Comparison of ENCODE assay signal across 13 cellular contexts in genomic region chr6:44232676-44233559, GRCh38. TPM values are rescaled to one million over a fixed set of nuclear protein-coding genes. Genes with fewer than 3 reads are reported as not detected.
A peak's percentile ranks its signal among the peaks of the same experiment; 100 is the strongest.
DNase-seq lines count a peak whose midpoint lies in the region; ATAC-seq and TF ChIP-seq lines count a peak whose summit lies in the region.
"Had no signal": no experiment of that assay in that cellular context is flagged by ENCODE, and none has a peak within 500 bp of the region (broad histone marks: within the 10 kb centered on the region; RNA-seq: fewer than 3 reads in every experiment).

No MANE protein-coding gene starts in this region.

- peak in 2 of 5 donors; percentile 16 to 39 for DNase-seq in heart left ventricle
- no peak for DNase-seq in left cardiac atrium
- DNase-seq in breast epithelium (ENCODE audit: low spot score in 2 of 2): no peak
- DNase-seq in nephron progenitor cell: no peak
- DNase-seq in transverse colon: no peak
- DNase-seq in GOT3 (lab: John Stamatoyannopoulos, UW): no peak
- no peak for DNase-seq in NCI-H2196 treated with DMSO at 0.1 percent for 48 hours (lab: John Stamatoyannopoulos, UW; ENCODE audit: unreplicated experiment)
- DNase-seq: Karpas-422, mesendoderm, NCI-H2081 treated with DMSO at 0.1 percent for 48 hours, PC-3, small intestine had no signal

- H3K4me3 ChIP-seq in heart left ventricle (no peak overlapping the region), breast epithelium (no peak overlapping the region), transverse colon (no peak overlapping the region)

- H3K27me3 Mint-ChIP-seq in nephron progenitor cell (ENCODE audit: low read depth, poor library complexity): peaks cover 6% of the 10 kb centered on the region

- H3K27me3 ChIP-seq in heart left ventricle: no peaks in the 10 kb centered on the region
- no peaks in the 10 kb centered on the region for H3K27me3 ChIP-seq in breast epithelium
- no peaks in the 10 kb centered on the region for H3K27me3 ChIP-seq in transverse colon

- peaks cover 18% of the 10 kb centered on the region for H3K36me3 Mint-ChIP-seq in nephron progenitor cell (ENCODE audit: low read depth)

- 65 to 73% (median 71%) methylated on average over 14 to 16 of the region's 16 CpGs for WGBS in heart left ventricle, 4 donors
- 60 to 88% methylated on average over 2 to 14 of the region's 16 CpGs for WGBS in transverse colon (ENCODE audit: low coverage in 1 of 2), 2 donors

- TF ChIP-seq POLR2A in heart left ventricle (IDR thresholded peaks at IDR 0.05): no peak
- no peak for TF ChIP-seq POLR2A in breast epithelium (IDR thresholded peaks at IDR 0.05)
- no peak for TF ChIP-seq POLR2A in transverse colon (IDR thresholded peaks at IDR 0.05)

- no peak for TF ChIP-seq EP300 in transverse colon (IDR thresholded peaks at IDR 0.05; ENCODE audit: low read depth)

- peaks cover 0 to 54% (median 38%) of the 10 kb centered on the region in 9 donors for H3K36me3 ChIP-seq in heart left ventricle
- no peaks in the 10 kb centered on the region for H3K36me3 ChIP-seq in breast epithelium
- H3K36me3 ChIP-seq in transverse colon: no peaks in the 10 kb centered on the region

- H3K4me1 Mint-ChIP-seq in nephron progenitor cell: peaks cover 79% of the 10 kb centered on the region

- ATAC-seq in heart left ventricle: no peak
- ATAC-seq in left cardiac atrium: no peak
- no peak for ATAC-seq in HG02884 (IDR thresholded peaks at IDR 0.05; ENCODE audit: unreplicated experiment)
- ATAC-seq: PC-3 had no signal

- H3K27ac Mint-ChIP-seq in nephron progenitor cell: peak overlapping the region; percentile 26

- H3K4me3 Mint-ChIP-seq in nephron progenitor cell: no peak overlapping the region

- TF ChIP-seq CTCF in heart left ventricle (IDR thresholded peaks at IDR 0.05) (no peak), breast epithelium (IDR thresholded peaks at IDR 0.05) (no peak), nephron progenitor cell (IDR thresholded peaks at IDR 0.05) (no peak), transverse colon (IDR thresholded peaks at IDR 0.05) (no peak)

- intact Hi-C loops in heart left ventricle (cut with DNase I): loop anchor here in 5 of 10 donors (5.0 to 10.0 kb wide), 3 partner anchors 136 to 458 kb away; partner anchors contain the start of gene VEGFA (in 1 of the 5)
- intact Hi-C loops in left cardiac atrium (cut with DNase I): loop anchor here (10.0 kb wide), 1 partner anchor 128 kb away; no protein-coding TSS in a partner anchor
- intact Hi-C loops in breast epithelium (cut with DNase I; ENCODE audit: low total_unique reads): no loop called here
- intact Hi-C loops in transverse colon (cut with DNase I; ENCODE audit: low total_unique reads): no loop called here

- in situ Hi-C loops in transverse colon (cut with MboI; ENCODE audit: low pct_ligation_motif_present in 1 of 4, low pct_unique_long_range_greater_than_20kb in 1 of 4, low sequenced_read_pairs in 3 of 4): loop anchor here in 2 of 4 donors (10.0 kb wide), 2 partner anchors 58 to 68 kb away; no protein-coding TSS in a partner anchor

- no peaks in the 10 kb centered on the region for H3K9me3 Mint-ChIP-seq in nephron progenitor cell

- H3K9me3 ChIP-seq in heart left ventricle (no peaks in the 10 kb centered on the region), breast epithelium (no peaks in the 10 kb centered on the region), transverse colon (no peaks in the 10 kb centered on the region)

- H3K27ac ChIP-seq in heart left ventricle (peak overlapping the region; percentile 78 to 99 (median 91)), breast epithelium (peak overlapping the region; percentile 93 to 99), transverse colon (peak overlapping the region; percentile 62 to 94 (median 92))

- peaks cover 3 to 96% (median 65%) of the 10 kb centered on the region in 12 donors for H3K4me1 ChIP-seq in heart left ventricle
- peaks cover 15 to 26% of the 10 kb centered on the region in 2 donors for H3K4me1 ChIP-seq in breast epithelium
- peaks cover 33 to 50% (median 38%) of the 10 kb centered on the region in 4 donors for H3K4me1 ChIP-seq in transverse colon

RNA-seq across cellular contexts. Expression of gene SLC29A1, which starts 9.5 kb away (rescaled TPM):
- 100 to 1,000 TPM in 8 of 9 donors, 10 to 100 TPM in 1; 94.9 to 319 (median 136) TPM for total RNA-seq in heart left ventricle
- 10 to 100 TPM; 48.0 to 77.5 TPM for polyA plus RNA-seq in heart left ventricle
- total RNA-seq in left cardiac atrium: 100 to 1,000 TPM; 115 to 130 TPM
- total RNA-seq in breast epithelium: 100 to 1,000 TPM; 106 to 140 (median 110) TPM
- 10 to 100 TPM; 25.1 to 45.2 (median 35.6) TPM for total RNA-seq in transverse colon

RNA-seq across cellular contexts. Expression of gene HSP90AB1, which starts 14.0 kb away (rescaled TPM):
- 1,000 to 10,000 TPM in 2 of 9 donors, 100 to 1,000 TPM in 7; 725 to 1,040 (median 857) TPM for total RNA-seq in heart left ventricle
- polyA plus RNA-seq in heart left ventricle: 100 to 1,000 TPM; 375 to 959 TPM
- 100 to 1,000 TPM; 657 to 662 TPM for total RNA-seq in left cardiac atrium
- total RNA-seq in breast epithelium: 100 to 1,000 TPM; 643 to 810 (median 662) TPM
- total RNA-seq in transverse colon: 100 to 1,000 TPM; 105 to 371 (median 242) TPM

RNA-seq across cellular contexts. Expression of gene MYMX, which starts 16.2 kb away (rescaled TPM):
- under 1 TPM in 6 of 9 donors, not detected in 3; 0.31 to 0.96 (median 0.68) TPM for total RNA-seq in heart left ventricle
- under 1 TPM in 1 of 2 donors, not detected in 1; 0.42 TPM for polyA plus RNA-seq in heart left ventricle
- 1 to 10 TPM; 2.4 to 3.8 TPM for total RNA-seq in left cardiac atrium
- total RNA-seq in breast epithelium: 1 to 10 TPM in 2 of 3 donors, under 1 TPM in 1; 0.88 to 3.4 (median 2.9) TPM
- total RNA-seq in transverse colon: under 1 TPM in 1 of 4 donors, not detected in 3; 0.95 TPM
- total RNA-seq: PC-3 had no signal

RNA-seq across cellular contexts. Expression of gene SLC35B2, which starts 24.4 kb away (rescaled TPM):
- total RNA-seq in heart left ventricle: 10 to 100 TPM; 18.1 to 35.6 (median 26.4) TPM
- 10 to 100 TPM; 10.2 to 36.7 TPM for polyA plus RNA-seq in heart left ventricle
- 10 to 100 TPM; 23.3 to 29.9 TPM for total RNA-seq in left cardiac atrium
- total RNA-seq in breast epithelium: 10 to 100 TPM; 32.8 to 50.5 (median 38.1) TPM
- total RNA-seq in transverse colon: 10 to 100 TPM in 3 of 4 donors, 1 to 10 TPM in 1; 9.0 to 36.4 (median 22.5) TPM

RNA-seq across cellular contexts. Expression of gene NFKBIE, which starts 32.4 kb away (rescaled TPM):
- total RNA-seq in heart left ventricle (10 to 100 TPM in 1 of 9 donors, 1 to 10 TPM in 8; 2.5 to 13.1 (median 3.8) TPM), left cardiac atrium (1 to 10 TPM; 3.8 to 5.8 TPM), breast epithelium (10 to 100 TPM in 2 of 3 donors, 1 to 10 TPM in 1; 4.0 to 25.9 (median 14.4) TPM), transverse colon (10 to 100 TPM in 3 of 4 donors, 1 to 10 TPM in 1; 2.6 to 67.3 (median 19.0) TPM)
- polyA plus RNA-seq in heart left ventricle: 1 to 10 TPM; 4.0 to 5.8 TPM

Comparison
In these comparisons a context has a peak if more than half of its experiments do, and no peak if none do; other contexts are left out.
1. intact Hi-C loops: an anchor here in left cardiac atrium (10.0 kb wide); none called in breast epithelium and transverse colon.